In the genomic region with DNA sequence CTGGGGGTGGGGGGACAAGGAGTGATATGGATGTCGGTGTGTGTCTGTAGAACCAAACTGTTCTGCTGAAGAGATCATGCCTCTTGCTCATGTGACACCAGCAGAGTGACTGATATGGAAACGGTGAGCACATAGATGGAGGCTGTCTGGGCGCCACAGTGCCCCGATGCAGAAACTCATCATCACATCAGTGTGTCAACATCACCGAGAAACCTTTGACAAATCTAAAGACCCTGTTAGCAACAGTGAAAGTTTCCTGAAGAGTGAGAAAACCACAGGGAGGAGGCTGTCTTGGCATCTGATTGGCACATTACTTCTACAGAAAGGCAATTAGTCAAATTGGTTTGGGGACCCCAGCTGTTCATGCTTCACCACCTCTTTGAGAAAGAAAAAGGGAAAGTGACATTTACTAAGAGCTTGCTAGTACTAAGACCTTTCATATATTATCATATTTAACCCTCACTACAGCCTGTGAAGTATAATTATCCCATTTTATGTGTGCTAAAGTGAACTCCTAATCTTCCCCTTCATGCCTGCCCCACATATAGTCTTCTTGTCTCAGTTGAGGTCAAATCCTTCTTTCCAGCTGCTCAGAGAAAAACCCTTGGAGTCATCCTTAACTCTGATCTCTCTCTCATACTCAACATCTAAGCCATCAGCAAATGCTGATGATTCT, we compare ENCODE assay signal across 7 cellular contexts.
DNase-seq lines count a peak whose midpoint lies in the region; ATAC-seq and TF ChIP-seq lines count a peak whose summit lies in the region.

No MANE protein-coding gene starts in this region.

- no peak overlapping the region for H3K4me2 ChIP-seq in MM.1S (ENCODE audit: low read depth, low read length)

- H4K20me1 ChIP-seq in MM.1S (ENCODE audit: insufficient read depth, low read length): no peaks in the 10 kb centered on the region

- H3K36me3 ChIP-seq in MM.1S (replicated peaks; ENCODE audit: insufficient read depth, low read length): no peaks in the 10 kb centered on the region

- peaks cover 51% of the 10 kb centered on the region for H3K4me1 ChIP-seq in MM.1S (ENCODE audit: low read length)

- TF ChIP-seq CTCF in MM.1S (IDR thresholded peaks at IDR 0.05; ENCODE audit: low read length): no peak

- DNase-seq in activated CD8-positive, alpha-beta memory T cell treated with anti-CD3 and anti-CD28 coated beads, Interleukin-2, amount 50 U/mL, for 24 hours (ENCODE audit: extremely low read depth): peak; percentile 46
- DNase-seq in stimulated activated CD8-positive, alpha-beta memory T cell treated with anti-CD3 and anti-CD28 coated beads, Interleukin-12 subunit alpha, Interleukin-12 subunit beta, amount 100 ng/mL, for 1 hour (ENCODE audit: low read depth): peak; percentile 28
- DNase-seq in MM.1S (no peak), NCI-H1092 treated with DMSO at 0.1 percent for 48 hours (lab: John Stamatoyannopoulos, UW) (no peak), NCI-H2171 treated with DMSO at 0.1 percent for 48 hours (lab: John Stamatoyannopoulos, UW) (no peak)

- no peak overlapping the region for H2AFZ ChIP-seq in MM.1S (ENCODE audit: low read length)

- H3K79me2 ChIP-seq in MM.1S (ENCODE audit: low read length): no peaks in the 10 kb centered on the region

- no peaks in the 10 kb centered on the region for H3K9me3 ChIP-seq in MM.1S (replicated peaks; ENCODE audit: insufficient read depth, low read length)

- ATAC-seq in GM19467 (IDR thresholded peaks at IDR 0.05; ENCODE audit: unreplicated experiment): peak; percentile 40
- ATAC-seq in HG03159 (IDR thresholded peaks at IDR 0.05; ENCODE audit: unreplicated experiment): peak; percentile 45

- no peak overlapping the region for H3K4me3 ChIP-seq in MM.1S (ENCODE audit: low read length)

- H3K9me2 ChIP-seq in MM.1S (replicated peaks; ENCODE audit: insufficient read depth, low read length): no peaks in the 10 kb centered on the region

- H3F3A ChIP-seq in MM.1S (ENCODE audit: insufficient read depth, low read length): peaks cover 42% of the 10 kb centered on the region

- H3K9ac ChIP-seq in MM.1S (ENCODE audit: low read length): no peak overlapping the region

- H3K27ac ChIP-seq in MM.1S (ENCODE audit: low read length): no peak overlapping the region

- H3K27me3 ChIP-seq in MM.1S (replicated peaks; ENCODE audit: insufficient read depth, low read length): no peaks in the 10 kb centered on the region

Comparison
In these comparisons a context has a peak if more than half of its experiments do, and no peak if none do; other contexts are left out.
1. DNase-seq: peak in activated CD8-positive, alpha-beta memory T cell treated with anti-CD3 and anti-CD28 coated beads, Interleukin-2, amount 50 U/mL, for 24 hours (single experiment) and stimulated activated CD8-positive, alpha-beta memory T cell treated with anti-CD3 and anti-CD28 coated beads, Interleukin-12 subunit alpha, Interleukin-12 subunit beta, amount 100 ng/mL, for 1 hour (single experiment); none in MM.1S (single experiment), NCI-H1092 treated with DMSO at 0.1 percent for 48 hours (single experiment) and NCI-H2171 treated with DMSO at 0.1 percent for 48 hours (single experiment).